8 cellular contexts compared by ENCODE assay signal in the genomic region with DNA sequence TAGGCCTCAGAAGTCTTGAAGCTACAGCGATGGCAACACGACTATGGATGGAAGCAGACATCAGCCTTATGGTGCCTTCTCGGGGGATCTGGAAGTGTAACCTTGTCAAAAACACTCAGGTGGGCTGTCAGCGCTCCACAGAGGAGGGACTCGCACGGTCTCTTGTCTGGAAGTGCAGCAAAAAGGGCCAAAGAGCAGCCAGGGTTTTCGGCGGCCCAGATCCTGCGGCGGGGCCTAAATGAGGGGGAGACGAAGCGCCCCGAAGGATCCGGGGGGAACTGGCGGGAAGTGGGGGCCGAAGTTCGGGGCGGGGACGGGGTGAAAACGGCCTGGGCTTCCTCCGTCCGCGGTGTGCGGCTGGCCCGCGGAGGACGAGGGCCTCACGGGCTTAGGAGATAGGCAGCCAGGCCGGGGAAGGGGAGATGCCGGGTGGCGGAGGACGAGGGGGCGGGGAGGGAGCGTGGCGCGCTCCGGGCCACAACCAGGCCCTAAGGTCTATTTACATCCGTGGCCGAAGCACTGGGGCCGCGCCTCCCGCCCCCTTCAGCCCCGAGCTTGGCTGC. TPM values are rescaled to one million over a fixed set of nuclear protein-coding genes. Genes with fewer than 3 reads are reported as not detected.
DNase-seq lines count a peak whose midpoint lies in the region; ATAC-seq, FAIRE-seq and TF ChIP-seq lines count a peak whose summit lies in the region.

No MANE protein-coding gene starts in this region.

- RAD21 ChIA-PET in GM12878 (lab: Charles Lee; ENCODE audit: unreplicated experiment), result interaction anchor here (1.2 to 3.9 kb wide), 2 partner anchors 9 to 26 kb away, joined by 4 to 18 read pairs; no protein-coding TSS in a partner anchor

- H3K27me3 ChIP-seq in Caco-2 (replicated peaks; ENCODE audit: control insufficient read depth, insufficient read depth, low read length), result no peaks in the 10 kb centered on the region
- H3K27me3 ChIP-seq in GM12878 (replicated peaks in 1 of 2; ENCODE audit: control insufficient read depth in 2 of 2, insufficient read depth in 2 of 2, low read length in 1 of 2), result no peaks in the 10 kb centered on the region
- no peaks in the 10 kb centered on the region for H3K27me3 ChIP-seq in lung (ENCODE audit: control insufficient read depth, insufficient read depth)
- H3K27me3 ChIP-seq in vagina, result no peaks in the 10 kb centered on the region

- H3K27ac Mint-ChIP-seq in Caco-2 (ENCODE audit: unreplicated experiment), result peak overlapping the region; percentile 91

- H2AFZ ChIP-seq in GM12878 (ENCODE audit: control insufficient read depth, low read depth, low read length), result peak overlapping the region; percentile 45; the same call in 1 of the 2 replicates

- peak overlapping the region; percentile 90 for H3K9ac ChIP-seq in GM12878 (ENCODE audit: control insufficient read depth, insufficient read depth, low read length)

- SMC1A ChIA-PET in GM12878 (lab: Charles Lee; ENCODE audit: uncharacterized antibody, unreplicated experiment), result interaction anchor here (1.0 to 4.4 kb wide), 5 partner anchors 9 to 228 kb away, joined by 3 to 13 read pairs (median 4); no protein-coding TSS in a partner anchor

- H3K4me3 Mint-ChIP-seq in Caco-2 (ENCODE audit: unreplicated experiment), result peak overlapping the region; percentile 98

- H3K4me2 ChIP-seq in GM12878 (ENCODE audit: control insufficient read depth, insufficient read depth), result peak overlapping the region; percentile 90

- H3K9me3 ChIP-seq in Caco-2 (no peaks in the 10 kb centered on the region), GM12878 (replicated peaks; ENCODE audit: control insufficient read depth, insufficient read depth, low read length) (no peaks in the 10 kb centered on the region), lung (ENCODE audit: control insufficient read depth in 2 of 2, insufficient read depth in 1 of 2, low read length in 1 of 2) (no peaks in the 10 kb centered on the region), vagina (no peaks in the 10 kb centered on the region)

- H3K4me3 ChIP-seq in Caco-2 (ENCODE audit: low read depth, low read length), result peak overlapping the region; percentile 95
- peak overlapping the region; percentile 90 for H3K4me3 ChIP-seq in GM12878
- H3K4me3 ChIP-seq in lung, result peak overlapping the region; percentile 86
- H3K4me3 ChIP-seq in vagina, result peak overlapping the region; percentile 93 to 94

- POLR2A ChIA-PET in Caco-2 (lab: Charles Lee) (interaction anchor here (0.6 kb wide), 1 partner anchor 10 kb away, joined by 3 read pairs; no protein-coding TSS in a partner anchor), GM12878 (lab: Charles Lee) (interaction anchor here (0.7 to 3.1 kb wide), 2 partner anchors 9 to 447 kb away, joined by 3 to 18 read pairs; a partner anchor contains a TSS)

- 0% methylated on average over 19 of the region's 43 CpGs for WGBS in GM12878 (ENCODE audit: insufficient coverage, insufficient replicate concordance, low lambda C conversion rate, missing lambda C conversion rate)
- WGBS in lung, 2 donors, result 1% methylated on average over 34 to 43 of the region's 43 CpGs

- DNase-seq in Caco-2 (no peak), GM12878 (ENCODE audit: low read depth, low spot score) (no peak), lung (ENCODE audit: low spot score) (no peak), vagina (ENCODE audit: extremely low spot score in 2 of 2) (no peak), DMS153 treated with DMSO at 0.1 percent for 48 hours (lab: John Stamatoyannopoulos, UW; ENCODE audit: unreplicated experiment) (no peak), NCI-H2029 (lab: John Stamatoyannopoulos, UW) (no peak)

- H3K27me3 Mint-ChIP-seq in Caco-2 (ENCODE audit: insufficient read depth, unreplicated experiment), result no peaks in the 10 kb centered on the region

- CTCF ChIA-PET in Caco-2 (lab: Charles Lee) (interaction anchor here (0.6 to 1.0 kb wide), 5 partner anchors 9 to 73 kb away, joined by 3 to 5 read pairs (median 3); no protein-coding TSS in a partner anchor), GM12878 (lab: Yijun Ruan, JAX) (interaction anchor here (0.9 to 6.7 kb wide), 5 partner anchors 9 to 149 kb away, joined by 3 to 58 read pairs (median 4); a partner anchor contains a TSS)

- H3K4me1 ChIP-seq in Caco-2 (peaks cover 23% of the 10 kb centered on the region), GM12878 (ENCODE audit: control insufficient read depth, insufficient read depth, low read length) (peaks cover 21% of the 10 kb centered on the region), lung (ENCODE audit: control insufficient read depth in 2 of 2, insufficient read depth in 2 of 2, low read length in 2 of 2) (peaks cover 8 to 15% of the 10 kb centered on the region in 2 donors), vagina (peaks cover 61% of the 10 kb centered on the region)

- in situ Hi-C loops in GM12878 (cut with MboI), result no loop called here

- intact Hi-C loops in Caco-2 (cut with micrococcal nuclease; ENCODE audit: unreplicated experiment) (loop anchor here (5.0 kb wide), 1 partner anchor 450 kb away; no protein-coding TSS in a partner anchor), GM12878 (cut with micrococcal nuclease; ENCODE audit: unreplicated experiment) (no loop called here), vagina (cut with DNase I) (no loop called here)

- peaks cover 71% of the 10 kb centered on the region for H3K79me2 ChIP-seq in GM12878 (ENCODE audit: control insufficient read depth, insufficient read depth, low read length)

- BruUV-seq in Caco-2 (replicated peaks; lab: Mats Ljungman, UMichigan), result no TSS peak
- BruUV-seq in GM12878 (replicated peaks; lab: Mats Ljungman, UMichigan), result no TSS peak

- no peak for TF ChIP-seq POLR2A in GM12878 (IDR thresholded peaks at IDR 0.05; ENCODE audit: low read depth, low read length)
- no peak for TF ChIP-seq POLR2A in vagina (IDR thresholded peaks at IDR 0.05)

- no peaks in the 10 kb centered on the region for H3K9me3 Mint-ChIP-seq in Caco-2 (ENCODE audit: unreplicated experiment)

- H3K36me3 ChIP-seq in Caco-2 (ENCODE audit: control insufficient read depth, insufficient read depth, low read length), result no peaks in the 10 kb centered on the region; the same call in 1 of the 2 replicates
- peaks cover 4 to 11% of the 10 kb centered on the region in 2 experiments for H3K36me3 ChIP-seq in GM12878 (ENCODE audit: control insufficient read depth in 2 of 2, insufficient read depth in 2 of 2, low read length in 1 of 2)
- peaks cover 0 to 4% of the 10 kb centered on the region in 2 donors for H3K36me3 ChIP-seq in lung (ENCODE audit: control insufficient read depth in 2 of 2, insufficient read depth in 2 of 2, low read length in 2 of 2)
- H3K36me3 ChIP-seq in vagina, result no peaks in the 10 kb centered on the region

- no peak for TF ChIP-seq RAD21 in GM12878 (IDR thresholded peaks at IDR 0.05; ENCODE audit: insufficient read depth, low read depth, low read length)

- peaks cover 19% of the 10 kb centered on the region for H3K4me1 Mint-ChIP-seq in Caco-2 (ENCODE audit: low read depth, unreplicated experiment)

- no peak for FAIRE-seq in GM12878 (lab: Jason Lieb, UNC)

- peak overlapping the region; percentile 24 for H3K27ac ChIP-seq in GM12878 (ENCODE audit: control insufficient read depth, insufficient read depth)
- H3K27ac ChIP-seq in lung (ENCODE audit: low read depth in 1 of 2, low read length in 1 of 2), result peak overlapping the region; percentile 87 to 94
- peak overlapping the region; percentile 91 for H3K27ac ChIP-seq in vagina

- peaks cover 12% of the 10 kb centered on the region; the same call in 1 of the 2 replicates for H4K20me1 ChIP-seq in GM12878 (ENCODE audit: control insufficient read depth, insufficient read depth)

- H3K36me3 Mint-ChIP-seq in Caco-2 (ENCODE audit: insufficient read depth, unreplicated experiment), result peaks cover 31% of the 10 kb centered on the region

- no peak for TF ChIP-seq EP300 in GM12878 (IDR thresholded peaks at IDR 0.05; ENCODE audit: borderline replicate concordance in 1 of 2, control insufficient read depth in 1 of 2, low read depth in 2 of 2, low read length in 2 of 2)

- TF ChIP-seq CTCF in Caco-2 (IDR thresholded peaks at IDR 0.05; ENCODE audit: insufficient read depth in 1 of 2, low read depth in 1 of 2, low read length in 1 of 2, severe bottlenecking in 1 of 2, unreplicated experiment in 1 of 2) (no peak), GM12878 (IDR thresholded peaks at IDR 0.05 in 2 of 3, conservative IDR thresholded peaks at IDR 0.05 in 1 of 3; ENCODE audit: control insufficient read depth in 2 of 3, extremely low read depth in 1 of 3, insufficient read depth in 1 of 3, low read depth in 3 of 3, low read length in 3 of 3) (no peak), lung (IDR thresholded peaks at IDR 0.05; ENCODE audit: control extremely low read depth, extremely low read depth) (no peak), vagina (IDR thresholded peaks at IDR 0.05) (no peak)

- ATAC-seq in HG03139 (IDR thresholded peaks at IDR 0.05; ENCODE audit: unreplicated experiment) (peak; percentile 14), GM12878 (peak; percentile 11), lung (ENCODE audit: insufficient read depth, low FRiP score) (peak; percentile 0), GM18909 (IDR thresholded peaks at IDR 0.05; ENCODE audit: poor library complexity, unreplicated experiment) (no peak)

TF ChIP-seq in GM12878, 131 proteins besides CTCF, POLR2A, EP300 and RAD21 (continues in another document):
- TF ChIP-seq SRF (IDR thresholded peaks at IDR 0.05; ENCODE audit: low read depth in 2 of 2, low read length in 2 of 2) (no peak), RBBP5 (conservative IDR thresholded peaks at IDR 0.05) (no peak)

RNA-seq across cellular contexts. Expression of a gene that starts 0.6 kb away (rescaled TPM):
- 85.4 and 90.4 TPM in 2 replicates for total RNA-seq in Caco-2 (2022)
- total RNA-seq in GM12878 (2013; cell fraction: nucleolus; rRNA removed), result 50.6 and 76.5 TPM in 2 replicates
- 53.9 and 57.7 TPM in 2 replicates for total RNA-seq in GM12878 (2014; rRNA removed)
- 55.3 and 56.9 TPM in 2 replicates for total RNA-seq in GM12878 (2014; rRNA removed; fragmentation: Illumina TruSeq; extraction: Trizol)
- total RNA-seq in GM12878 (2021), result 73.4 and 76.6 TPM in 2 replicates
- 13.0 TPM for polyA plus RNA-seq in GM12878 (2011; ENCODE audit: low read depth)
- 30.5 and 59.4 TPM in 2 replicates for polyA plus RNA-seq in GM12878 (2011; rRNA removed)
- 93.2 and 134 TPM in 2 replicates for polyA plus RNA-seq in GM12878 (2011; cell fraction: cytosol; rRNA removed)
- 150 and 262 TPM in 2 replicates for polyA plus RNA-seq in GM12878 (2011; cell fraction: nucleus; rRNA removed)
- 42.6 and 45.6 TPM in 2 replicates for polyA plus RNA-seq in GM12878 (2012)
- 37.9 and 60.6 TPM in 2 replicates for polyA plus RNA-seq in GM12878 (2014; fragmentation: Illumina TruSeq; extraction: Trizol)
- polyA plus RNA-seq in GM12878 (2014; fragmentation: Nextera tagmentation; extraction: Ambion mirVana), result 1 to 10 TPM; 1.1 to 1.2 TPM
- polyA plus RNA-seq in GM12878 (2014; rRNA removed), result 81.6 and 91.1 TPM in 2 replicates
- polyA plus RNA-seq in GM12878 (2016; fragmentation: Nextera tagmentation; extraction: Ambion mirVana), result 10 to 100 TPM; 61.0 to 63.3 TPM
- 47.3 and 71.4 TPM in 2 replicates for polyA minus RNA-seq in GM12878 (2011; rRNA and poly(A)+ RNA removed)
- 34.5 and 45.1 TPM in 2 replicates for polyA minus RNA-seq in GM12878 (2011; cell fraction: cytosol; rRNA and poly(A)+ RNA removed)
- 28.5 and 37.0 TPM in 2 replicates for polyA minus RNA-seq in GM12878 (2011; cell fraction: nucleus; rRNA and poly(A)+ RNA removed)
- total RNA-seq in lung, result 10 to 100 TPM; 60.4 to 67.7 TPM
- 10 to 100 TPM; 33.6 to 49.4 TPM for polyA plus RNA-seq in lung
- total RNA-seq in vagina, result 110 TPM

Comparison
In these comparisons a context has a peak if more than half of its experiments do, and no peak if none do; other contexts are left out.
1. H3K27ac ChIP-seq: peak in every context shown above with its lines; median percentile 91 in vagina; 90 in lung; 24 in GM12878.